Comparison of ENCODE assay signal across 14 cellular contexts in genomic region chr3:177102526-177102925, GRCh38.
DNase-seq lines count a peak whose midpoint lies in the region; ATAC-seq, FAIRE-seq and TF ChIP-seq lines count a peak whose summit lies in the region.
"Had no signal": no experiment of that assay in that cellular context is flagged by ENCODE, and none has a peak within 500 bp of the region (broad histone marks: within the 10 kb centered on the region; RNA-seq: fewer than 3 reads in every experiment).

No MANE protein-coding gene starts in this region.

- peaks cover 14 to 45% of the 10 kb centered on the region in 2 donors for H3K4me1 ChIP-seq in left lung

- peaks cover 44% of the 10 kb centered on the region for H3K4me1 Mint-ChIP-seq in central memory CD8-positive, alpha-beta T cell

- DNase-seq in AG04449 (ENCODE audit: low read depth, low spot score): peak; percentile 2
- no peak for DNase-seq in GM12891 (ENCODE audit: insufficient read length, low spot score)
- no peak for DNase-seq in central memory CD8-positive, alpha-beta T cell (ENCODE audit: low spot score in 2 of 2)
- DNase-seq in left lung: no peak
- no peak for DNase-seq in NCI-H748 (lab: John Stamatoyannopoulos, UW; ENCODE audit: unreplicated experiment)
- DNase-seq in SKM-1 (lab: John Stamatoyannopoulos, UW; ENCODE audit: unreplicated experiment): no peak
- DNase-seq: hippocampal formation, NCI-H526 treated with DMSO at 0.1 percent for 48 hours, upper lobe of left lung had no signal

- no peak for TF ChIP-seq POLR2A in GM12891 (IDR thresholded peaks at IDR 0.05; ENCODE audit: low read depth, low read length)

- intact Hi-C loops in left lung (cut with DNase I): no loop called here

- peak overlapping the region; percentile 19 for H3K27ac Mint-ChIP-seq in central memory CD8-positive, alpha-beta T cell (ENCODE audit: low read depth)

- H3K4me3 Mint-ChIP-seq in central memory CD8-positive, alpha-beta T cell: no peak overlapping the region

- TF ChIP-seq CTCF in AG04449 (IDR thresholded peaks at IDR 0.05; ENCODE audit: insufficient read depth, low read length, missing control alignments) (no peak), left lung (IDR thresholded peaks at IDR 0.05) (no peak)

- POLR2A ChIA-PET in AG04449 (lab: Yijun Ruan, JAX): no interaction called here

- H3K9me3 Mint-ChIP-seq in central memory CD8-positive, alpha-beta T cell: no peaks in the 10 kb centered on the region

- no peaks in the 10 kb centered on the region for H3K27me3 Mint-ChIP-seq in central memory CD8-positive, alpha-beta T cell

- H3K27ac ChIP-seq in left lung: no peak overlapping the region
- H3K27ac ChIP-seq: BLaER1, skin epidermis, upper lobe of left lung, VCaP had no signal

- H3K9me3 ChIP-seq in left lung: no peaks in the 10 kb centered on the region
- H3K9me3 ChIP-seq: upper lobe of left lung had no signal

- no peak overlapping the region for H3K4me3 ChIP-seq in AG04449 (ENCODE audit: low read depth, low read length)
- H3K4me3 ChIP-seq in left lung: no peak overlapping the region
- H3K4me3 ChIP-seq: BLaER1, skin epidermis, upper lobe of left lung had no signal

- CTCF ChIA-PET in AG04449 (lab: Yijun Ruan, JAX): no interaction called here

- peak; percentile 55 for FAIRE-seq in GM12891 (lab: Jason Lieb, UNC)

- peaks cover 1% of the 10 kb centered on the region for H3K36me3 Mint-ChIP-seq in central memory CD8-positive, alpha-beta T cell (ENCODE audit: insufficient read depth)

- no peak for ATAC-seq in central memory CD8-positive, alpha-beta T cell (replicated peaks; ENCODE audit: extremely low read depth, poor library complexity, severe bottlenecking)
- peak; percentile 32 for ATAC-seq in left lung
- ATAC-seq in GM19324 (IDR thresholded peaks at IDR 0.05; ENCODE audit: low FRiP score, unreplicated experiment): no peak
- no peak for ATAC-seq in HG03139 (IDR thresholded peaks at IDR 0.05; ENCODE audit: unreplicated experiment)

- no peaks in the 10 kb centered on the region for H3K36me3 ChIP-seq in left lung
- H3K36me3 ChIP-seq: upper lobe of left lung had no signal

- H3K27me3 ChIP-seq in left lung: no peaks in the 10 kb centered on the region
- H3K27me3 ChIP-seq: BLaER1, upper lobe of left lung had no signal

TF ChIP-seq in GM12891, 5 proteins besides CTCF, POLR2A, EP300 and RAD21:
- TF ChIP-seq POU2F2 (IDR thresholded peaks at IDR 0.05; ENCODE audit: low read depth, low read length) (no peak), PAX5 (IDR thresholded peaks at IDR 0.05; ENCODE audit: insufficient read depth, low read length, severe bottlenecking) (no peak), TAF1 (IDR thresholded peaks at IDR 0.05; ENCODE audit: low read depth, low read length) (no peak), POLR2AphosphoS5 (IDR thresholded peaks at IDR 0.05; ENCODE audit: low read depth, low read length) (no peak), SPI1 (IDR thresholded peaks at IDR 0.05; ENCODE audit: low read depth, low read length) (no peak)
